1 cellular context compared by ENCODE assay signal in the genomic region with DNA sequence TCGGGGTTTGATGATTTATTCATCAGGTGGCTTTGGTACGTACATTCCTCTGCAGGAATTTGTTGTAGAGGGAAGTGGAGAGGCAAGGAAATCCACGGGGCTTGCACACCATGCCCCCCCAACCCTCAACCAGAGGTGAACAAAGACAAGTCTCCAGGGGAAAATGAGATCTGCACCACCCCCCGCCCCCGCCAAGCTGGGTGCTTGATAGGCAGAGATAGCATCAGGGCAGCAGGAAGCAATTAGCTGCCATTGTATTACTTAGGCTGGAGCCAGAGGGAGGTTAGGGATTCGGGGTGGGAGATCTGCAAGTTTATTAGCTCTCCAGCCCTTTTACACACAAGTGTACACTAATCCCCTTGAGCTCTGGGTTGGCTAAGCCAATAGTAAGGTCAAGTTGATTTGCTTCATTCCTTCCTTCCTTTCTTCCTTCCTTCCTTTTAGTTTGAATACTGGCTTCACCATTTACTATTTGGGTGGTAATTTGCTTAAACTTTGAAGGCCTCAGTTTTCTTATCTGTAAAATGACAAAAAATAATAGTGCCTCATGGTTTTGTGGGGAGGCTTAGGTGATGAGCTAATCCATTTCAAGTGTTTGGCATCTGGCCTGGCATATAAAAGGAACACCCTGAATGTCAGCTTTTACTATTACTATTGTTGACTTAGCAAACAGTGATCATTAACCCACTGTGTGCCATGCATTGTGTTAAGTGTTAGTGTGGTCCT.
TF ChIP-seq lines count a peak whose summit lies in the region.

No MANE protein-coding gene starts in this region.

TF ChIP-seq in HEK293, 187 proteins besides CTCF, POLR2A, EP300 and RAD21 (continued from another document and continues in another):
- TF ChIP-seq, protein P1, sequence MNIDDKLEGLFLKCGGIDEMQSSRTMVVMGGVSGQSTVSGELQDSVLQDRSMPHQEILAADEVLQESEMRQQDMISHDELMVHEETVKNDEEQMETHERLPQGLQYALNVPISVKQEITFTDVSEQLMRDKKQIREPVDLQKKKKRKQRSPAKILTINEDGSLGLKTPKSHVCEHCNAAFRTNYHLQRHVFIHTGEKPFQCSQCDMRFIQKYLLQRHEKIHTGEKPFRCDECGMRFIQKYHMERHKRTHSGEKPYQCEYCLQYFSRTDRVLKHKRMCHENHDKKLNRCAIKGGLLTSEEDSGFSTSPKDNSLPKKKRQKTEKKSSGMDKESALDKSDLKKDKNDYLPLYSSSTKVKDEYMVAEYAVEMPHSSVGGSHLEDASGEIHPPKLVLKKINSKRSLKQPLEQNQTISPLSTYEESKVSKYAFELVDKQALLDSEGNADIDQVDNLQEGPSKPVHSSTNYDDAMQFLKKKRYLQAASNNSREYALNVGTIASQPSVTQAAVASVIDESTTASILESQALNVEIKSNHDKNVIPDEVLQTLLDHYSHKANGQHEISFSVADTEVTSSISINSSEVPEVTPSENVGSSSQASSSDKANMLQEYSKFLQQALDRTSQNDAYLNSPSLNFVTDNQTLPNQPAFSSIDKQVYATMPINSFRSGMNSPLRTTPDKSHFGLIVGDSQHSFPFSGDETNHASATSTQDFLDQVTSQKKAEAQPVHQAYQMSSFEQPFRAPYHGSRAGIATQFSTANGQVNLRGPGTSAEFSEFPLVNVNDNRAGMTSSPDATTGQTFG (tag by site-specific recombination; IDR thresholded peaks at IDR 0.05; ENCODE audit: borderline replicate concordance): no peak
- TF ChIP-seq, protein P2, sequence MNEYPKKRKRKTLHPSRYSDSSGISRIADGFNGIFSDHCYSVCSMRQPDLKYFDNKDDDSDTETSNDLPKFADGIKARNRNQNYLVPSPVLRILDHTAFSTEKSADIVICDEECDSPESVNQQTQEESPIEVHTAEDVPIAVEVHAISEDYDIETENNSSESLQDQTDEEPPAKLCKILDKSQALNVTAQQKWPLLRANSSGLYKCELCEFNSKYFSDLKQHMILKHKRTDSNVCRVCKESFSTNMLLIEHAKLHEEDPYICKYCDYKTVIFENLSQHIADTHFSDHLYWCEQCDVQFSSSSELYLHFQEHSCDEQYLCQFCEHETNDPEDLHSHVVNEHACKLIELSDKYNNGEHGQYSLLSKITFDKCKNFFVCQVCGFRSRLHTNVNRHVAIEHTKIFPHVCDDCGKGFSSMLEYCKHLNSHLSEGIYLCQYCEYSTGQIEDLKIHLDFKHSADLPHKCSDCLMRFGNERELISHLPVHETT (tag by site-specific recombination; IDR thresholded peaks at IDR 0.05): no peak
- no peak for TF ChIP-seq ZNF529 (tag by site-specific recombination; IDR thresholded peaks at IDR 0.05; ENCODE audit: insufficient replicate concordance)
- TF ChIP-seq ZNF423 (tag by site-specific recombination; IDR thresholded peaks at IDR 0.05): peak; percentile 93
- no peak for TF ChIP-seq ZNF157 (tag by site-specific recombination; IDR thresholded peaks at IDR 0.05)
- TF ChIP-seq, protein P3, sequence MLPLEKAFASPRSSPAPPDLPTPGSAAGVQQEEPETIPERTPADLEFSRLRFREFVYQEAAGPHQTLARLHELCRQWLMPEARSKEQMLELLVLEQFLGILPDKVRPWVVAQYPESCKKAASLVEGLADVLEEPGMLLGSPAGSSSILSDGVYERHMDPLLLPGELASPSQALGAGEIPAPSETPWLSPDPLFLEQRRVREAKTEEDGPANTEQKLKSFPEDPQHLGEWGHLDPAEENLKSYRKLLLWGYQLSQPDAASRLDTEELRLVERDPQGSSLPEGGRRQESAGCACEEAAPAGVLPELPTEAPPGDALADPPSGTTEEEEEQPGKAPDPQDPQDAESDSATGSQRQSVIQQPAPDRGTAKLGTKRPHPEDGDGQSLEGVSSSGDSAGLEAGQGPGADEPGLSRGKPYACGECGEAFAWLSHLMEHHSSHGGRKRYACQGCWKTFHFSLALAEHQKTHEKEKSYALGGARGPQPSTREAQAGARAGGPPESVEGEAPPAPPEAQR (tag by site-specific recombination; IDR thresholded peaks at IDR 0.05): no peak
- TF ChIP-seq SP2 (tag by site-specific recombination; IDR thresholded peaks at IDR 0.05): peak; percentile 36; the same call in 1 of the 2 replicates
- TF ChIP-seq MZF1 (tag by site-specific recombination; IDR thresholded peaks at IDR 0.05; ENCODE audit: borderline replicate concordance): peak; percentile 97
- peak; percentile 90 for TF ChIP-seq ZNF843 (tag by site-specific recombination; IDR thresholded peaks at IDR 0.05)
- TF ChIP-seq ZNF140 (tag by site-specific recombination; IDR thresholded peaks at IDR 0.05): no peak
- no peak for TF ChIP-seq ZNF354C (tag by site-specific recombination; IDR thresholded peaks at IDR 0.05; ENCODE audit: borderline replicate concordance, low read depth)
- TF ChIP-seq HOXC10 (CRISPR knock-in tag; IDR thresholded peaks at IDR 0.05): no peak
- TF ChIP-seq KLF8 (tag by site-specific recombination; IDR thresholded peaks at IDR 0.05): peak; percentile 47; the same call in 1 of the 2 replicates
- no peak for TF ChIP-seq ZNF274 (IDR thresholded peaks at IDR 0.05; ENCODE audit: low read length)
- no peak for TF ChIP-seq ZNF274 (tag by site-specific recombination; IDR thresholded peaks at IDR 0.05; ENCODE audit: borderline replicate concordance)
- TF ChIP-seq, protein P4, sequence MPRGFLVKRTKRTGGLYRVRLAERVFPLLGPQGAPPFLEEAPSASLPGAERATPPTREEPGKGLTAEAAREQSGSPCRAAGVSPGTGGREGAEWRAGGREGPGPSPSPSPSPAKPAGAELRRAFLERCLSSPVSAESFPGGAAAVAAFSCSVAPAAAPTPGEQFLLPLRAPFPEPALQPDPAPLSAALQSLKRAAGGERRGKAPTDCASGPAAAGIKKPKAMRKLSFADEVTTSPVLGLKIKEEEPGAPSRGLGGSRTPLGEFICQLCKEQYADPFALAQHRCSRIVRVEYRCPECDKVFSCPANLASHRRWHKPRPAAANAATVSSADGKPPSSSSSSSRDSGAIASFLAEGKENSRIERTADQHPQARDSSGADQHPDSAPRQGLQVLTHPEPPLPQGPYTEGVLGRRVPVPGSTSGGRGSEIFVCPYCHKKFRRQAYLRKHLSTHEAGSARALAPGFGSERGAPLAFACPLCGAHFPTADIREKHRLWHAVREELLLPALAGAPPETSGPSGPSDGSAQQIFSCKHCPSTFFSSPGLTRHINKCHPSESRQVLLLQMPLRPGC (tag by site-specific recombination; IDR thresholded peaks at IDR 0.05): peak; percentile 8; the same call in 1 of the 2 replicates
- no peak for TF ChIP-seq ZNF621 (tag by site-specific recombination; IDR thresholded peaks at IDR 0.05)
- TF ChIP-seq ZNF155 (tag by site-specific recombination; IDR thresholded peaks at IDR 0.05): no peak
- TF ChIP-seq, protein P5, sequence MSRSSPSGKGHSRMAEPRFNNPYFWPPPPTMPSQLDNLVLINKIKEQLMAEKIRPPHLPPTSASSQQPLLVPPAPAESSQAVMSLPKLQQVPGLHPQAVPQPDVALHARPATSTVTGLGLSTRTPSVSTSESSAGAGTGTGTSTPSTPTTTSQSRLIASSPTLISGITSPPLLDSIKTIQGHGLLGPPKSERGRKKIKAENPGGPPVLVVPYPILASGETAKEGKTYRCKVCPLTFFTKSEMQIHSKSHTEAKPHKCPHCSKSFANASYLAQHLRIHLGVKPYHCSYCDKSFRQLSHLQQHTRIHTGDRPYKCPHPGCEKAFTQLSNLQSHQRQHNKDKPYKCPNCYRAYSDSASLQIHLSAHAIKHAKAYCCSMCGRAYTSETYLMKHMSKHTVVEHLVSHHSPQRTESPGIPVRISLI (tag by site-specific recombination; IDR thresholded peaks at IDR 0.05): 0 out of 2 replicates have a peak, but pooled peaks have one; percentile 20
- peak; percentile 69; the same call in 1 of the 2 replicates for TF ChIP-seq SCRT2 (tag by site-specific recombination; IDR thresholded peaks at IDR 0.05)
- TF ChIP-seq ZNF2 (tag by site-specific recombination; IDR thresholded peaks at IDR 0.05): no peak; the same call in 1 of the 2 replicates
- no peak for TF ChIP-seq ZFP41 (tag by site-specific recombination; IDR thresholded peaks at IDR 0.05; ENCODE audit: borderline replicate concordance)
- TF ChIP-seq, protein P6, sequence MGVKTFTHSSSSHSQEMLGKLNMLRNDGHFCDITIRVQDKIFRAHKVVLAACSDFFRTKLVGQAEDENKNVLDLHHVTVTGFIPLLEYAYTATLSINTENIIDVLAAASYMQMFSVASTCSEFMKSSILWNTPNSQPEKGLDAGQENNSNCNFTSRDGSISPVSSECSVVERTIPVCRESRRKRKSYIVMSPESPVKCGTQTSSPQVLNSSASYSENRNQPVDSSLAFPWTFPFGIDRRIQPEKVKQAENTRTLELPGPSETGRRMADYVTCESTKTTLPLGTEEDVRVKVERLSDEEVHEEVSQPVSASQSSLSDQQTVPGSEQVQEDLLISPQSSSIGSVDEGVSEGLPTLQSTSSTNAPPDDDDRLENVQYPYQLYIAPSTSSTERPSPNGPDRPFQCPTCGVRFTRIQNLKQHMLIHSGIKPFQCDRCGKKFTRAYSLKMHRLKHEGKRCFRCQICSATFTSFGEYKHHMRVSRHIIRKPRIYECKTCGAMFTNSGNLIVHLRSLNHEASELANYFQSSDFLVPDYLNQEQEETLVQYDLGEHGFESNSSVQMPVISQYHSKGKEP (tag by site-specific recombination; IDR thresholded peaks at IDR 0.05): peak; percentile 30; the same call in 1 of the 2 replicates
- peak; percentile 72 for TF ChIP-seq KLF10 (tag by site-specific recombination; IDR thresholded peaks at IDR 0.05)
- TF ChIP-seq ZNF404 (tag by site-specific recombination; IDR thresholded peaks at IDR 0.05): no peak
- no peak for TF ChIP-seq ZNF112 (tag by site-specific recombination; IDR thresholded peaks at IDR 0.05)
- no peak for TF ChIP-seq KLF9 (tag by site-specific recombination; IDR thresholded peaks at IDR 0.05; ENCODE audit: low read depth)
- TF ChIP-seq, protein P7, sequence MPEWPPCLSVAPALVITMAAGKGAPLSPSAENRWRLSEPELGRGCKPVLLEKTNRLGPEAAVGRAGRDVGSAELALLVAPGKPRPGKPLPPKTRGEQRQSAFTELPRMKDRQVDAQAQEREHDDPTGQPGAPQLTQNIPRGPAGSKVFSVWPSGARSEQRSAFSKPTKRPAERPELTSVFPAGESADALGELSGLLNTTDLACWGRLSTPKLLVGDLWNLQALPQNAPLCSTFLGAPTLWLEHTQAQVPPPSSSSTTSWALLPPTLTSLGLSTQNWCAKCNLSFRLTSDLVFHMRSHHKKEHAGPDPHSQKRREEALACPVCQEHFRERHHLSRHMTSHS (tag by site-specific recombination; IDR thresholded peaks at IDR 0.05): no peak
- TF ChIP-seq ZNF585B (tag by site-specific recombination; IDR thresholded peaks at IDR 0.05): no peak
- no peak for TF ChIP-seq ZNF248 (tag by site-specific recombination; IDR thresholded peaks at IDR 0.05)
- TF ChIP-seq, protein P8, sequence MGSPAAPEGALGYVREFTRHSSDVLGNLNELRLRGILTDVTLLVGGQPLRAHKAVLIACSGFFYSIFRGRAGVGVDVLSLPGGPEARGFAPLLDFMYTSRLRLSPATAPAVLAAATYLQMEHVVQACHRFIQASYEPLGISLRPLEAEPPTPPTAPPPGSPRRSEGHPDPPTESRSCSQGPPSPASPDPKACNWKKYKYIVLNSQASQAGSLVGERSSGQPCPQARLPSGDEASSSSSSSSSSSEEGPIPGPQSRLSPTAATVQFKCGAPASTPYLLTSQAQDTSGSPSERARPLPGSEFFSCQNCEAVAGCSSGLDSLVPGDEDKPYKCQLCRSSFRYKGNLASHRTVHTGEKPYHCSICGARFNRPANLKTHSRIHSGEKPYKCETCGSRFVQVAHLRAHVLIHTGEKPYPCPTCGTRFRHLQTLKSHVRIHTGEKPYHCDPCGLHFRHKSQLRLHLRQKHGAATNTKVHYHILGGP (tag by site-specific recombination; IDR thresholded peaks at IDR 0.05): no peak
- TF ChIP-seq, protein P9, sequence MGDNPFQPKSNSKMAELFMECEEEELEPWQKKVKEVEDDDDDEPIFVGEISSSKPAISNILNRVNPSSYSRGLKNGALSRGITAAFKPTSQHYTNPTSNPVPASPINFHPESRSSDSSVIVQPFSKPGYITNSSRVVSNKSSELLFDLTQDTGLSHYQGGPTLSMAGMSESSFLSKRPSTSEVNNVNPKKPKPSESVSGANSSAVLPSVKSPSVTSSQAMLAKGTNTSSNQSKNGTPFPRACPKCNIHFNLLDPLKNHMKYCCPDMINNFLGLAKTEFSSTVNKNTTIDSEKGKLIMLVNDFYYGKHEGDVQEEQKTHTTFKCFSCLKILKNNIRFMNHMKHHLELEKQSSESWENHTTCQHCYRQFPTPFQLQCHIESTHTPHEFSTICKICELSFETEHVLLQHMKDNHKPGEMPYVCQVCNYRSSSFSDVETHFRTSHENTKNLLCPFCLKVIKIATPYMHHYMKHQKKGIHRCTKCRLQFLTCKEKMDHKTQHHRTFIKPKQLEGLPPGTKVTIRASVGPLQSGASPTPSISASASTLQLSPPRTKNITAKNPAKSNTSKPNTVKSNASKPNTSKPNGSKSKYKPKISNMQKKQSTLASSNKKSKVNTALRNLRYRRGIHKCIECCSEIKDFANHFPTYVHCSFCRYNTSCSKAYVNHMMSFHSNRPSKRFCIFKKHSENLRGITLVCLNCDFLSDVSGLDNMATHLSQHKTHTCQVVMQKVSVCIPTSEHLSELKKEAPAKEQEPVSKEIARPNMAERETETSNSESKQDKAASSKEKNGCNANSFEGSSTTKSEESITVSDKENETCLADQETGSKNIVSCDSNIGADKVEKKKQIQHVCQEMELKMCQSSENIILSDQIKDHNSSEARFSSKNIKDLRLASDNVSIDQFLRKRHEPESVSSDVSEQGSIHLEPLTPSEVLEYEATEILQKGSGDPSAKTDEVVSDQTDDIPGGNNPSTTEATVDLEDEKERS (tag by site-specific recombination; IDR thresholded peaks at IDR 0.05): no peak
- TF ChIP-seq ZNF701 (tag by site-specific recombination; IDR thresholded peaks at IDR 0.05): no peak
- TF ChIP-seq ZNF335 (tag by site-specific recombination; conservative IDR thresholded peaks at IDR 0.05): peak; percentile 40; the same call in 1 of the 2 replicates
- TF ChIP-seq, protein P10, sequence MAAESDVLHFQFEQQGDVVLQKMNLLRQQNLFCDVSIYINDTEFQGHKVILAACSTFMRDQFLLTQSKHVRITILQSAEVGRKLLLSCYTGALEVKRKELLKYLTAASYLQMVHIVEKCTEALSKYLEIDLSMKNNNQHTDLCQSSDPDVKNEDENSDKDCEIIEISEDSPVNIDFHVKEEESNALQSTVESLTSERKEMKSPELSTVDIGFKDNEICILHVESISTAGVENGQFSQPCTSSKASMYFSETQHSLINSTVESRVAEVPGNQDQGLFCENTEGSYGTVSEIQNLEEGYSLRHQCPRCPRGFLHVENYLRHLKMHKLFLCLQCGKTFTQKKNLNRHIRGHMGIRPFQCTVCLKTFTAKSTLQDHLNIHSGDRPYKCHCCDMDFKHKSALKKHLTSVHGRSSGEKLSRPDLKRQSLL (tag by site-specific recombination; IDR thresholded peaks at IDR 0.05): no peak
- TF ChIP-seq ZNF664 (tag by site-specific recombination; IDR thresholded peaks at IDR 0.05): peak; percentile 46; the same call in 1 of the 2 replicates
- TF ChIP-seq ZNF366 (tag by site-specific recombination; conservative IDR thresholded peaks at IDR 0.05): peak; percentile 90
- TF ChIP-seq ZNF302 (tag by site-specific recombination; IDR thresholded peaks at IDR 0.05; ENCODE audit: low read depth): no peak
- peak; percentile 41; the same call in 1 of the 2 replicates for TF ChIP-seq ZBTB17 (tag by site-specific recombination; IDR thresholded peaks at IDR 0.05)
- TF ChIP-seq SP7 (tag by site-specific recombination; IDR thresholded peaks at IDR 0.05): peak; percentile 83
- no peak for TF ChIP-seq ZNF391 (tag by site-specific recombination; IDR thresholded peaks at IDR 0.05; ENCODE audit: borderline replicate concordance, low read depth)
- no peak for TF ChIP-seq ZNF792 (tag by site-specific recombination; IDR thresholded peaks at IDR 0.05)
- no peak for TF ChIP-seq ZNF23 (tag by site-specific recombination; IDR thresholded peaks at IDR 0.05; ENCODE audit: borderline replicate concordance)
- TF ChIP-seq ZNF791 (tag by site-specific recombination; IDR thresholded peaks at IDR 0.05): no peak
- no peak for TF ChIP-seq ZNF433 (tag by site-specific recombination; IDR thresholded peaks at IDR 0.05; ENCODE audit: low read depth)
- TF ChIP-seq ZNF311 (tag by site-specific recombination; IDR thresholded peaks at IDR 0.05; ENCODE audit: borderline replicate concordance): no peak
